Comparison of ENCODE assay signal across 6 cellular contexts in genomic region chr1:16945512-16945911, GRCh38. TPM values are rescaled to one million over a fixed set of nuclear protein-coding genes. Genes with fewer than 3 reads are reported as not detected.
"Had no signal": no experiment of that assay in that cellular context is flagged by ENCODE, and none has a peak within 500 bp of the region (broad histone marks: within the 10 kb centered on the region; RNA-seq: fewer than 3 reads in every experiment).

No MANE protein-coding gene starts in this region.

RNA-seq across cellular contexts. Expression of gene MFAP2, which starts 34.9 kb away (rescaled TPM):
- total RNA-seq: naive thymus-derived CD8-positive, alpha-beta T cell had no signal

RNA-seq across cellular contexts. Expression of gene RNU1-2, which starts 49.7 kb away (rescaled TPM):
- polyA plus RNA-seq: fibroblast of lung, foreskin keratinocyte, mammary epithelial cell, neural cell, ovary had no signal
